ENCODE assay signal across 11 cellular contexts in the genomic region with DNA sequence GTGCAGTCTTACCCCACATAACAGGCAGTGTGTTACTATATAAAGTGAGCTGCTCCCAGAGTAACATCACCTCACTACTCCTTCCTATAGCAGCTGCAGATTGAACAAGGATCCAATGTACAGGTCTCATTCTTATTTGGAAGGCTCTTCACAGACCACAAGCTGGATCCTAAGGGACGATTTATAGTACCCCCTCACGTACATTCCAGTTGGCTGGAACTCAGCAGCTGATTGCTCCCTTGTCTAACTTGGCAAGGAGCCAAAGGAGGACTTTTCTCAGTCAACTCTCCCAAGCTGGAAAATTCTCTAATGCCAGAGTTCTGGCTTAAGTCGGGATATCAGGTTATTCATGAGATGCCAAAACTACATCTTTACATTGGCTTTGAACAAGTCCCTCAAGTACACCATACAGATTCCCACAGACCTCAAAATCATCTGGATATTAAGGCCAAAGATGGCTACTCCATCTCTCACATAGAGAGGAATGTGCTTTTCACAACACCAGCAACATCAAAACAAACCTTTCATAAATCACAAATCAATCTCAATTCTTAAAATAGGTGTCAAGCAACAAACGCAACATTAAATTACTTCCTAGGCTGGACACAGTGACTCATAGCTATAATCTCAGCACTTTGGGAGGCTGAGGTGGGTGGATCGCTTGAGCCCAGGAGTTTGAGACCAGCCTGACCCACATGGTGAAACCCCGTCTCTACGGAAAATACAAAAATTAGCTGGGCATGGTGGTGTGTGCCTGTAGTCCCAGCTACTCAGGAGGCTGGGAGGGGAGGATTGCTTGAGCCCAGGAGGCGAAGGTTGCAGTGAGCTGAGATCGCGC. TPM values are rescaled to one million over a fixed set of nuclear protein-coding genes. Genes with fewer than 3 reads are reported as not detected.
DNase-seq lines count a peak whose midpoint lies in the region; ATAC-seq and TF ChIP-seq lines count a peak whose summit lies in the region.
"Had no signal": no experiment of that assay in that cellular context is flagged by ENCODE, and none has a peak within 500 bp of the region (broad histone marks: within the 10 kb centered on the region; RNA-seq: fewer than 3 reads in every experiment).

No MANE protein-coding gene starts in this region.

- peak overlapping the region; percentile 62 for H3K27ac ChIP-seq in AG04450 (ENCODE audit: low read depth, low read length)
- no peak overlapping the region; the same call in 1 of the 2 replicates for H3K27ac ChIP-seq in KMS-11
- peak overlapping the region; percentile 11 to 25 for H3K27ac ChIP-seq in mucosa of rectum (ENCODE audit: low read depth in 2 of 2, low read length in 2 of 2)
- no peak overlapping the region for H3K27ac ChIP-seq in trophoblast cell (ENCODE audit: low read depth, low read length)
- H3K27ac ChIP-seq: HL-60, left ventricle myocardium inferior had no signal

- H3K27me3 ChIP-seq in AG04450 (ENCODE audit: control insufficient read depth, insufficient read depth, low read length) = no peaks in the 10 kb centered on the region
- H3K27me3 ChIP-seq in KMS-11 (ENCODE audit: insufficient read depth, low read depth) = no peaks in the 10 kb centered on the region
- H3K27me3 ChIP-seq in mucosa of rectum (ENCODE audit: control insufficient read depth in 2 of 2, insufficient read depth in 2 of 2, low read length in 2 of 2) = no peaks in the 10 kb centered on the region
- H3K27me3 ChIP-seq in trophoblast cell (ENCODE audit: insufficient read depth, low read length) = no peaks in the 10 kb centered on the region

- POLR2A ChIA-PET in AG04450 (lab: Yijun Ruan, JAX) = interaction anchor here (0.5 to 1.5 kb wide), 2 partner anchors 39 to 221 kb away, joined by 7 to 9 read pairs; a partner anchor contains a TSS

- H4K12ac ChIP-seq in trophoblast cell (ENCODE audit: low read depth, low read length) = no peak overlapping the region

- no peak overlapping the region for H3K4ac ChIP-seq in trophoblast cell (ENCODE audit: low read depth, low read length)

- no peaks in the 10 kb centered on the region for H3K9me3 ChIP-seq in AG04450 (ENCODE audit: control insufficient read depth, insufficient read depth, low read length)
- no peaks in the 10 kb centered on the region for H3K9me3 ChIP-seq in mucosa of rectum (ENCODE audit: control insufficient read depth in 2 of 2, low read length in 2 of 2)
- no peaks in the 10 kb centered on the region for H3K9me3 ChIP-seq in trophoblast cell (ENCODE audit: insufficient read depth, low read depth, low read length)
- H3K9me3 ChIP-seq: left ventricle myocardium inferior had no signal

- H2BK120ac ChIP-seq in trophoblast cell (ENCODE audit: insufficient read depth, low read length, poor library complexity) = no peak overlapping the region

- H3K23ac ChIP-seq in trophoblast cell (ENCODE audit: low read length) = no peak overlapping the region

- no peak overlapping the region for H3K14ac ChIP-seq in trophoblast cell (ENCODE audit: low read length)

- WGBS in trophoblast cell (ENCODE audit: extremely low coverage, insufficient coverage, insufficient read length) = 100% methylated on average over 1 of the region's 10 CpGs

- DNase-seq in AG04450 (ENCODE audit: low read depth, low spot score) (no peak), amniotic epithelial cell (ENCODE audit: low read depth) (peak; percentile 88), trophoblast cell (no peak), nucleus accumbens (lab: John Stamatoyannopoulos, UW) (no peak)
- DNase-seq: left ventricle myocardium inferior, NCI-H748 treated with DMSO at 0.1 percent for 48 hours had no signal

- H3K4me1 ChIP-seq in KMS-11 (ENCODE audit: low read depth, poor library complexity, severe bottlenecking) (peaks cover 92% of the 10 kb centered on the region), mucosa of rectum (ENCODE audit: control insufficient read depth in 2 of 2, insufficient read depth in 2 of 2, low read length in 2 of 2) (peaks cover 0 to 3% of the 10 kb centered on the region in 2 donors), trophoblast cell (ENCODE audit: control insufficient read depth in 1 of 2, insufficient read depth in 2 of 2, low read length in 2 of 2) (peaks cover 0 to 5% of the 10 kb centered on the region in 2 experiments)

- no peak overlapping the region for H3K9ac ChIP-seq in KMS-11
- H3K9ac ChIP-seq in mucosa of rectum (ENCODE audit: low read depth in 1 of 2, low read length in 2 of 2) = no peak overlapping the region
- H3K9ac ChIP-seq in trophoblast cell (ENCODE audit: low read length) = no peak overlapping the region

- peak overlapping the region; percentile 21; the same call in 1 of the 2 replicates for H3K4me2 ChIP-seq in KMS-11
- H3K4me2 ChIP-seq in trophoblast cell (ENCODE audit: low read length) = no peak overlapping the region

- H4K91ac ChIP-seq in trophoblast cell (ENCODE audit: low read depth, low read length) = no peak overlapping the region

- TF ChIP-seq CTCF in AG04450 (IDR thresholded peaks at IDR 0.05; ENCODE audit: low read depth, low read length) = no peak
- no peak for TF ChIP-seq CTCF in KMS-11 (conservative IDR thresholded peaks at IDR 0.05; ENCODE audit: low read depth, low read length)

- no peak overlapping the region for H2BK12ac ChIP-seq in trophoblast cell (ENCODE audit: low read length)

- H2AFZ ChIP-seq in KMS-11 (ENCODE audit: low read depth) (no peak overlapping the region), trophoblast cell (ENCODE audit: insufficient read depth, low read length, poor library complexity) (no peak overlapping the region)

- H4K20me1 ChIP-seq in KMS-11 (ENCODE audit: insufficient read depth) = no peaks in the 10 kb centered on the region

- no peaks in the 10 kb centered on the region for H3K79me1 ChIP-seq in trophoblast cell (ENCODE audit: low read length)

- H3K36me3 ChIP-seq in KMS-11 (ENCODE audit: insufficient read depth) (no peaks in the 10 kb centered on the region), mucosa of rectum (ENCODE audit: control insufficient read depth in 2 of 2, insufficient read depth in 2 of 2, low read length in 2 of 2) (peaks cover 8 to 10% of the 10 kb centered on the region in 2 donors), trophoblast cell (ENCODE audit: control insufficient read depth in 1 of 2, insufficient read depth in 2 of 2, low read length in 2 of 2) (peaks cover 2 to 4% of the 10 kb centered on the region in 2 experiments)

- no peaks in the 10 kb centered on the region for H3K79me2 ChIP-seq in KMS-11 (ENCODE audit: insufficient read depth, low read depth)
- no peaks in the 10 kb centered on the region for H3K79me2 ChIP-seq in trophoblast cell (ENCODE audit: control insufficient read depth, insufficient read depth, low read length, poor library complexity)

- CTCF ChIA-PET in AG04450 (lab: Charles Lee) = interaction anchor here (0.7 to 2.9 kb wide), 8 partner anchors 17 to 213 kb away, joined by 3 to 13 read pairs (median 4); no protein-coding TSS in a partner anchor

- no peak for ATAC-seq in GM21786 (IDR thresholded peaks at IDR 0.05; ENCODE audit: unreplicated experiment)
- ATAC-seq in GM21528 (IDR thresholded peaks at IDR 0.05; ENCODE audit: low FRiP score, unreplicated experiment) = no peak

- H2AK5ac ChIP-seq in trophoblast cell (ENCODE audit: low read length) = no peak overlapping the region

- H3K18ac ChIP-seq in trophoblast cell (ENCODE audit: low read length) = no peak overlapping the region

- no peak overlapping the region for H4K8ac ChIP-seq in trophoblast cell (ENCODE audit: low read depth, low read length)

- H2BK5ac ChIP-seq in trophoblast cell (ENCODE audit: low read depth, low read length, poor library complexity) = no peak overlapping the region

- H3K4me3 ChIP-seq in AG04450 (ENCODE audit: low read depth, low read length) (no peak overlapping the region; the same call in 1 of the 2 replicates), KMS-11 (IDR thresholded peaks at IDR 0.05; ENCODE audit: insufficient read depth, low read depth, low read length) (no peak overlapping the region), mucosa of rectum (ENCODE audit: low read length in 2 of 2) (no peak overlapping the region), trophoblast cell (ENCODE audit: low read depth, low read length) (no peak overlapping the region)
- H3K4me3 ChIP-seq: left ventricle myocardium inferior had no signal

RNA-seq across cellular contexts. Expression of a gene that starts 39.3 kb away (rescaled TPM):
- polyA plus RNA-seq in AG04450 (2011; rRNA removed) = 27.3 and 41.3 TPM in 2 replicates
- 54.7 and 78.0 TPM in 2 replicates for polyA minus RNA-seq in AG04450 (2011; rRNA and poly(A)+ RNA removed)
- polyA plus RNA-seq in trophoblast cell (2013) = 16.7 and 17.2 TPM in 2 replicates

RNA-seq across cellular contexts. Expression of a gene that starts 39.5 kb away (rescaled TPM):
- polyA plus RNA-seq in AG04450 (2011; rRNA removed) = 22.7 and 27.3 TPM in 2 replicates
- polyA minus RNA-seq in AG04450 (2011; rRNA and poly(A)+ RNA removed) = 17.2 and 18.5 TPM in 2 replicates
- 14.3 and 15.6 TPM in 2 replicates for polyA plus RNA-seq in trophoblast cell (2013)

Comparison
In these comparisons a context has a peak if more than half of its experiments do, and no peak if none do; other contexts are left out.
1. H3K27ac ChIP-seq: peak in AG04450 (single experiment) and mucosa of rectum (2 of 2); none in KMS-11 (single experiment) and trophoblast cell (single experiment).